Comparison of ENCODE assay signal across 15 cellular contexts in the genomic region with DNA sequence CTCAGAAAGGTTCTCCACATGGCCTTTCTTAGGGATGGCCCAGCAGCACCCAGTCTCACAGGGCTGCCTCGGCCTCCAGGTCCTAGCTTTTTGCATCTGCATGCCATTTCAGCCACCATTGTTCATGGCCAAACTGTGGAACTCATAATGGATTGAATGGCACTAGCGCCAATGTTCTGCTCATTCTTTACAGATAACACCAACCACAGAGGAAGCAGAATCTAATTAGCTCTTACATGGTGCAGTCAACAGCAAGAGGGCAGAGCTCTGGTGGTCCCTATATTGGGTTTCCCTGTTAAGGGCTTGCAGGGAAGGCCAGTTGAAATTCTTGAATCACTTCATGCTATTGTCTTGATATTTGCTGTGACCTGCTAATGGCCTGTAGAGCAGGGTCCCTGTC. TPM values are rescaled to one million over a fixed set of nuclear protein-coding genes. Genes with fewer than 3 reads are reported as not detected.
DNase-seq lines count a peak whose midpoint lies in the region; ATAC-seq lines count a peak whose summit lies in the region.
"Had no signal": no experiment of that assay in that cellular context is flagged by ENCODE, and none has a peak within 500 bp of the region (broad histone marks: within the 10 kb centered on the region; RNA-seq: fewer than 3 reads in every experiment).

No MANE protein-coding gene starts in this region.

- H3K27ac ChIP-seq in CD4-positive, CD25-positive, alpha-beta regulatory T cell (ENCODE audit: insufficient read depth, low read length, poor library complexity, severe bottlenecking), result peak overlapping the region; percentile 95
- H3K27ac ChIP-seq: Peyer's patch, right atrium auricular region, upper lobe of right lung had no signal

- DNase-seq in CD4-positive, CD25-positive, alpha-beta regulatory T cell, result peak in 1 of 3 donors; percentile 43
- DNase-seq in EH (ENCODE audit: low read depth) (peak; percentile 5), islet precursor cell (peak; percentile 27), globus pallidus (ENCODE audit: low spot score) (no peak), ecto neural progenitor cell (ENCODE audit: low spot score) (no peak)
- no peak for DNase-seq in activated naive CD4-positive, alpha-beta T cell treated with anti-CD3 and anti-CD28 coated beads, Interleukin-2, amount 50 U/mL, for 72 hours (ENCODE audit: low spot score in 2 of 2)
- DNase-seq in stimulated activated CD8-positive, alpha-beta memory T cell treated with anti-CD3 and anti-CD28 coated beads, Interleukin-4, amount 100 ng/mL, for 48 hours, result no peak
- DNase-seq: activated CD4-positive, alpha-beta T cell treated with anti-CD3 and anti-CD28 coated beads for 1 hour; NCI-H510A treated with DMSO at 0.1 percent for 48 hours; Peyer's patch; stimulated activated CD4-positive, alpha-beta T cell treated with anti-CD3 and anti-CD28 coated beads, Interleukin-2, amount 100 ng/mL, for 48 hours; upper lobe of right lung had no signal

- H3K27me3 ChIP-seq in CD4-positive, CD25-positive, alpha-beta regulatory T cell (ENCODE audit: control insufficient read depth, insufficient read depth, low read length), result no peaks in the 10 kb centered on the region
- H3K27me3 ChIP-seq: Peyer's patch, right atrium auricular region, upper lobe of right lung had no signal

- peak overlapping the region; percentile 100 for H3K4me3 ChIP-seq in CD4-positive, CD25-positive, alpha-beta regulatory T cell (ENCODE audit: low read depth, low read length)
- H3K4me3 ChIP-seq: Peyer's patch, right atrium auricular region, upper lobe of right lung had no signal

- peak overlapping the region; percentile 88 to 95 (median 94) for H3K27ac Mint-ChIP-seq in CD4-positive, CD25-positive, alpha-beta regulatory T cell
- H3K27ac Mint-ChIP-seq in activated naive CD4-positive, alpha-beta T cell treated with anti-CD3 and anti-CD28 coated beads, Interleukin-2, amount 50 U/mL, for 72 hours, result peak overlapping the region; percentile 84 to 88
- H3K27ac Mint-ChIP-seq: nephron had no signal

- no peaks in the 10 kb centered on the region for H3K9me3 ChIP-seq in CD4-positive, CD25-positive, alpha-beta regulatory T cell (ENCODE audit: control insufficient read depth in 2 of 2, low read length in 2 of 2)
- H3K9me3 ChIP-seq: Peyer's patch, right atrium auricular region, upper lobe of right lung had no signal

- peaks cover 91% of the 10 kb centered on the region for H3K4me1 ChIP-seq in CD4-positive, CD25-positive, alpha-beta regulatory T cell (ENCODE audit: control insufficient read depth, insufficient read depth, low read length, poor library complexity, severe bottlenecking)
- H3K4me1 ChIP-seq: right atrium auricular region had no signal

- H3K36me3 Mint-ChIP-seq in CD4-positive, CD25-positive, alpha-beta regulatory T cell, result peaks cover 36% of the 10 kb centered on the region
- H3K36me3 Mint-ChIP-seq in activated naive CD4-positive, alpha-beta T cell treated with anti-CD3 and anti-CD28 coated beads, Interleukin-2, amount 50 U/mL, for 72 hours, result peaks cover 21 to 47% of the 10 kb centered on the region in 2 donors

- peaks cover 0 to 6% (median 1%) of the 10 kb centered on the region in 7 donors for H3K9me3 Mint-ChIP-seq in CD4-positive, CD25-positive, alpha-beta regulatory T cell
- peaks cover 0 to 6% of the 10 kb centered on the region in 2 donors for H3K9me3 Mint-ChIP-seq in activated naive CD4-positive, alpha-beta T cell treated with anti-CD3 and anti-CD28 coated beads, Interleukin-2, amount 50 U/mL, for 72 hours

- ATAC-seq in CD4-positive, CD25-positive, alpha-beta regulatory T cell (ENCODE audit: low read depth in 2 of 2), result no peak
- no peak for ATAC-seq in activated naive CD4-positive, alpha-beta T cell treated with anti-CD3 and anti-CD28 coated beads, Interleukin-2, amount 50 U/mL, for 72 hours
- ATAC-seq in HG03442 (IDR thresholded peaks at IDR 0.05; ENCODE audit: unreplicated experiment), result no peak
- ATAC-seq: upper lobe of right lung had no signal

- H3K36me3 ChIP-seq in CD4-positive, CD25-positive, alpha-beta regulatory T cell (ENCODE audit: control insufficient read depth, insufficient read depth, low read length), result peaks cover 23% of the 10 kb centered on the region
- H3K36me3 ChIP-seq: Peyer's patch, right atrium auricular region, upper lobe of right lung had no signal

- H3K27me3 Mint-ChIP-seq in CD4-positive, CD25-positive, alpha-beta regulatory T cell, result peaks cover 6% of the 10 kb centered on the region

- H3K4me1 Mint-ChIP-seq in CD4-positive, CD25-positive, alpha-beta regulatory T cell, result peaks cover 37 to 85% (median 60%) of the 10 kb centered on the region in 4 donors

- peak overlapping the region; percentile 87 to 96 (median 92) for H3K4me3 Mint-ChIP-seq in CD4-positive, CD25-positive, alpha-beta regulatory T cell
- H3K4me3 Mint-ChIP-seq: nephron had no signal

RNA-seq across cellular contexts. Expression of gene ARL4C, which starts 45.6 kb away (rescaled TPM):
- total RNA-seq in CD4-positive, CD25-positive, alpha-beta regulatory T cell, result 407 TPM
- polyA plus RNA-seq in CD4-positive, CD25-positive, alpha-beta regulatory T cell, result 100 to 1,000 TPM; 103 to 176 (median 129) TPM
- total RNA-seq in activated naive CD4-positive, alpha-beta T cell treated with anti-CD3 and anti-CD28 coated beads, Interleukin-2, amount 50 U/mL, for 72 hours, result 10 to 100 TPM; 26.1 to 50.0 TPM

Comparison
In these comparisons a context has a peak if more than half of its experiments do, and no peak if none do; other contexts are left out.
1. DNase-seq: peak in EH (single experiment) and islet precursor cell (single experiment); none in activated naive CD4-positive, alpha-beta T cell treated with anti-CD3 and anti-CD28 coated beads, Interleukin-2, amount 50 U/mL, for 72 hours (0 of 2), globus pallidus (single experiment), ecto neural progenitor cell (single experiment) and stimulated activated CD8-positive, alpha-beta memory T cell treated with anti-CD3 and anti-CD28 coated beads, Interleukin-4, amount 100 ng/mL, for 48 hours (single experiment).